Comparison of ENCODE assay signal across 18 cellular contexts in the genomic region with DNA sequence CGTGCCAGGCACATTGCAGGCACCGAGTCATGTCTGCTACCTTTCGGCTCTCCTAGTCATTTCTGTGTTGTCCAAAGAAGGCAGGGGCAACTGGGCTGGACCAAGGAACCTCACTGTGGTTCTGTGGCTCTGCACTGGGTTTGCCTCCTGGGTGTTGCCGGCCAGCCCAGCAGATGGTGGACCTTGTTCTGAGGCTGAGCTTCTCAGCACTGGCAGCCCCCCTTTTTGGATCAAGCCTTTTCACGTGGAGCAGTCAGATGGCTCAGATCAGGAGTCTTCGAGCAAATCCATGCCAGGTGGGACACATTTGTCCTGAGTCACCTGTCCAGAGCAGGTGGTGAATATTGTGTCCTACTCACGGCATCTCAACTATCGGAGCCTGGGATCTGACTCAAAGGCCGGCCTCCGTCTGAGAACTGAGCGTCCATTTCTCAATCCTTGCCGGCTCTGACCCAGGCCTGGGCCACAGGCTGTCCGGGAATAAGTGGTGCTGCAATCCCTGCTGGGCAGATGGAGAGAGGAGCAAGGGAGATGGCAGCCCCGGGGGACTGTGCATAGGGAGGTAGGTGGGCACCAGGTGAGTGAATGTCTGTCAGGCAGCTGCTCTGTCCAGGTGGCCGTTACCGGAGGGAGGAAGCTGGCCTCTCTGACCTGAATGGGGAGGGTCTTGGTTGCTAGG. TPM values are rescaled to one million over a fixed set of nuclear protein-coding genes. Genes with fewer than 3 reads are reported as not detected.
DNase-seq lines count a peak whose midpoint lies in the region; ATAC-seq lines count a peak whose summit lies in the region.
"Had no signal": no experiment of that assay in that cellular context is flagged by ENCODE, and none has a peak within 500 bp of the region (broad histone marks: within the 10 kb centered on the region; RNA-seq: fewer than 3 reads in every experiment).

A gene (plus strand): TSS at position 304 of the 679 bp plus-strand sequence. CDS start 28,521 bp downstream, outside the sequence.

- H3K36me3 Mint-ChIP-seq in activated naive CD4-positive, alpha-beta T cell treated with anti-CD3 and anti-CD28 coated beads, Interleukin-2, amount 50 U/mL, for 72 hours: no peaks in the 10 kb centered on the region
- H3K36me3 Mint-ChIP-seq in activated naive CD8-positive, alpha-beta T cell treated with anti-CD3 and anti-CD28 coated beads, Interleukin-2, amount 10 ng/mL, durations not matched to agents 7 days and 5 days: no peaks in the 10 kb centered on the region
- H3K36me3 Mint-ChIP-seq in naive thymus-derived CD4-positive, alpha-beta T cell: no peaks in the 10 kb centered on the region

- CTCF ChIA-PET in naive thymus-derived CD4-positive, alpha-beta T cell (lab: Charles Lee): no interaction called here

- peaks cover 14% of the 10 kb centered on the region for H3K27me3 Mint-ChIP-seq in activated naive CD8-positive, alpha-beta T cell treated with anti-CD3 and anti-CD28 coated beads, Interleukin-2, amount 10 ng/mL, durations not matched to agents 7 days and 5 days
- peaks cover 7 to 21% (median 7%) of the 10 kb centered on the region in 5 donors for H3K27me3 Mint-ChIP-seq in naive thymus-derived CD4-positive, alpha-beta T cell

- 88 to 91% methylated on average over 16 of the region's 16 CpGs for WGBS in aorta, 2 donors

- ATAC-seq in activated naive CD4-positive, alpha-beta T cell treated with anti-CD3 and anti-CD28 coated beads, Interleukin-2, amount 50 U/mL, for 72 hours: no peak
- ATAC-seq in activated naive CD8-positive, alpha-beta T cell treated with anti-CD3 and anti-CD28 coated beads, Interleukin-2, amount 10 ng/mL, durations not matched to agents 7 days and 5 days (ENCODE audit: low read depth): no peak
- no peak for ATAC-seq in naive thymus-derived CD4-positive, alpha-beta T cell
- ATAC-seq in aorta (ENCODE audit: low FRiP score): peak; percentile 36
- ATAC-seq in HG02870 (IDR thresholded peaks at IDR 0.05; ENCODE audit: unreplicated experiment): no peak
- ATAC-seq: left lobe of liver; stimulated activated naive CD8-positive, alpha-beta T cell treated with anti-CD3 and anti-CD28 coated beads, Interleukin-15, amount 100 ng/mL, for 72 hours had no signal

- H3K9me3 Mint-ChIP-seq in activated naive CD4-positive, alpha-beta T cell treated with anti-CD3 and anti-CD28 coated beads, Interleukin-2, amount 50 U/mL, for 72 hours: no peaks in the 10 kb centered on the region
- H3K9me3 Mint-ChIP-seq in activated naive CD8-positive, alpha-beta T cell treated with anti-CD3 and anti-CD28 coated beads, Interleukin-2, amount 10 ng/mL, durations not matched to agents 7 days and 5 days: no peaks in the 10 kb centered on the region
- H3K9me3 Mint-ChIP-seq in naive thymus-derived CD4-positive, alpha-beta T cell: no peaks in the 10 kb centered on the region
- H3K9me3 Mint-ChIP-seq: stimulated activated naive CD8-positive, alpha-beta T cell treated with anti-CD3 and anti-CD28 coated beads, Interleukin-15, amount 100 ng/mL, for 72 hours had no signal

- H3K27ac Mint-ChIP-seq in activated naive CD4-positive, alpha-beta T cell treated with anti-CD3 and anti-CD28 coated beads, Interleukin-2, amount 50 U/mL, for 72 hours: no peak within 1 kb of the TSS
- H3K27ac Mint-ChIP-seq in activated naive CD8-positive, alpha-beta T cell treated with anti-CD3 and anti-CD28 coated beads, Interleukin-2, amount 10 ng/mL, durations not matched to agents 7 days and 5 days: no peak within 1 kb of the TSS
- no peak within 1 kb of the TSS for H3K27ac Mint-ChIP-seq in naive thymus-derived CD4-positive, alpha-beta T cell

- intact Hi-C loops in naive thymus-derived CD4-positive, alpha-beta T cell (cut with micrococcal nuclease): no loop called here
- intact Hi-C loops in aorta (cut with DNase I): no loop called here

- H3K9me3 ChIP-seq in naive thymus-derived CD4-positive, alpha-beta T cell (ENCODE audit: control insufficient read depth in 2 of 3, low read length in 3 of 3): no peaks in the 10 kb centered on the region
- H3K9me3 ChIP-seq in aorta (ENCODE audit: control insufficient read depth, low read length): no peaks in the 10 kb centered on the region
- H3K9me3 ChIP-seq: neutrophil had no signal

- no peaks in the 10 kb centered on the region for H3K4me1 ChIP-seq in naive thymus-derived CD4-positive, alpha-beta T cell (ENCODE audit: control insufficient read depth in 2 of 2, insufficient read depth in 2 of 2, low read length in 2 of 2)
- no peaks in the 10 kb centered on the region for H3K4me1 ChIP-seq in aorta (ENCODE audit: control insufficient read depth in 1 of 2, insufficient read depth in 2 of 2, low read length in 2 of 2)

- no peak within 1 kb of the TSS for H3K4me3 Mint-ChIP-seq in activated naive CD8-positive, alpha-beta T cell treated with anti-CD3 and anti-CD28 coated beads, Interleukin-2, amount 10 ng/mL, durations not matched to agents 7 days and 5 days
- no peak within 1 kb of the TSS for H3K4me3 Mint-ChIP-seq in naive thymus-derived CD4-positive, alpha-beta T cell
- H3K4me3 Mint-ChIP-seq: stimulated activated naive CD8-positive, alpha-beta T cell treated with anti-CD3 and anti-CD28 coated beads, Interleukin-15, amount 100 ng/mL, for 72 hours had no signal

- no peaks in the 10 kb centered on the region for H3K4me1 Mint-ChIP-seq in activated naive CD8-positive, alpha-beta T cell treated with anti-CD3 and anti-CD28 coated beads, Interleukin-2, amount 10 ng/mL, durations not matched to agents 7 days and 5 days
- H3K4me1 Mint-ChIP-seq in naive thymus-derived CD4-positive, alpha-beta T cell: peaks cover 0 to 4% (median 0%) of the 10 kb centered on the region in 7 donors
- H3K4me1 Mint-ChIP-seq: stimulated activated naive CD8-positive, alpha-beta T cell treated with anti-CD3 and anti-CD28 coated beads, Interleukin-15, amount 100 ng/mL, for 72 hours had no signal

- H3K36me3 ChIP-seq in naive thymus-derived CD4-positive, alpha-beta T cell (ENCODE audit: control insufficient read depth in 2 of 3, insufficient read depth in 3 of 3, low read length in 3 of 3): no peaks in the 10 kb centered on the region
- H3K36me3 ChIP-seq in aorta (ENCODE audit: control insufficient read depth in 1 of 2, insufficient read depth in 2 of 2, low read length in 1 of 2): no peaks in the 10 kb centered on the region
- H3K36me3 ChIP-seq: neutrophil had no signal

- POLR2A ChIA-PET in activated naive CD8-positive, alpha-beta T cell treated with anti-CD3 and anti-CD28 coated beads, Interleukin-2, amount 10 ng/mL, durations not matched to agents 7 days and 5 days (lab: Charles Lee): no interaction called here
- POLR2A ChIA-PET in naive thymus-derived CD4-positive, alpha-beta T cell (lab: Charles Lee): no interaction called here

- no peak within 1 kb of the TSS for H3K27ac ChIP-seq in naive thymus-derived CD4-positive, alpha-beta T cell (ENCODE audit: low read depth, low read length)
- H3K27ac ChIP-seq in aorta (ENCODE audit: low read depth in 1 of 2, low read length in 2 of 2): no peak within 1 kb of the TSS
- H3K27ac ChIP-seq: neutrophil had no signal

- no peaks in the 10 kb centered on the region for H3K27me3 ChIP-seq in naive thymus-derived CD4-positive, alpha-beta T cell (ENCODE audit: control insufficient read depth in 2 of 2, insufficient read depth in 2 of 2, low read length in 2 of 2)
- H3K27me3 ChIP-seq in aorta (ENCODE audit: control insufficient read depth in 1 of 2, insufficient read depth in 2 of 2, low read length in 1 of 2): no peaks in the 10 kb centered on the region
- H3K27me3 ChIP-seq: neutrophil had no signal

- DNase-seq in activated naive CD4-positive, alpha-beta T cell treated with anti-CD3 and anti-CD28 coated beads, Interleukin-2, amount 50 U/mL, for 72 hours (ENCODE audit: low spot score in 2 of 2): no peak
- no peak for DNase-seq in activated naive CD4-positive, alpha-beta T cell (lab: John Stamatoyannopoulos, UW)
- no peak for DNase-seq in activated naive CD8-positive, alpha-beta T cell treated with anti-CD3 and anti-CD28 coated beads, Interleukin-2, amount 10 ng/mL, durations not matched to agents 7 days and 5 days
- DNase-seq in naive thymus-derived CD4-positive, alpha-beta T cell: no peak
- no peak for DNase-seq in aorta
- no peak for DNase-seq in MV-4-11 (lab: John Stamatoyannopoulos, UW)
- no peak for DNase-seq in islet precursor cell
- DNase-seq: activated CD8-positive, alpha-beta memory T cell treated with anti-CD3 and anti-CD28 coated beads for 24 hours; DMS153; hippocampal formation; NCI-H2029; NCI-H748 treated with DMSO at 0.1 percent for 48 hours; small intestine; stimulated activated naive CD8-positive, alpha-beta T cell treated with anti-CD3 and anti-CD28 coated beads, Interleukin-15, amount 100 ng/mL, for 72 hours; T1000 had no signal

- H3K4me3 ChIP-seq in naive thymus-derived CD4-positive, alpha-beta T cell (ENCODE audit: low read length): no peak within 1 kb of the TSS
- H3K4me3 ChIP-seq in aorta (ENCODE audit: low read length in 2 of 2): no peak within 1 kb of the TSS

RNA-seq across cellular contexts. Expression of the gene that starts here (rescaled TPM):
- 100 to 1,000 TPM in 1 of 2 donors, 10 to 100 TPM in 1; 25.9 to 114 TPM for total RNA-seq in activated naive CD4-positive, alpha-beta T cell treated with anti-CD3 and anti-CD28 coated beads, Interleukin-2, amount 50 U/mL, for 72 hours
- 100 to 1,000 TPM; 281 to 284 TPM for total RNA-seq in activated naive CD8-positive, alpha-beta T cell treated with anti-CD3 and anti-CD28 coated beads, Interleukin-2, amount 10 ng/mL, durations not matched to agents 7 days and 5 days
- total RNA-seq in naive thymus-derived CD4-positive, alpha-beta T cell: 100 to 1,000 TPM; 125 to 431 (median 285) TPM
- 100 to 1,000 TPM; 319 to 547 TPM for polyA plus RNA-seq in naive thymus-derived CD4-positive, alpha-beta T cell
- 10 to 100 TPM in 1 of 2 donors, 1 to 10 TPM in 1; 9.1 to 19.5 TPM for total RNA-seq in aorta
- polyA plus RNA-seq in aorta: 1 to 10 TPM; 5.3 to 6.5 TPM

Comparison
In these comparisons a context has a peak if more than half of its experiments do, and no peak if none do; other contexts are left out.
1. RNA of the gene that starts here (polyA plus RNA-seq): 319 to 547 TPM in naive thymus-derived CD4-positive, alpha-beta T cell; 5.3 to 6.5 TPM in aorta; every median in the first group is over 10 times any median in the second.